Comparison of ENCODE assay signal across 7 cellular contexts in the genomic region with DNA sequence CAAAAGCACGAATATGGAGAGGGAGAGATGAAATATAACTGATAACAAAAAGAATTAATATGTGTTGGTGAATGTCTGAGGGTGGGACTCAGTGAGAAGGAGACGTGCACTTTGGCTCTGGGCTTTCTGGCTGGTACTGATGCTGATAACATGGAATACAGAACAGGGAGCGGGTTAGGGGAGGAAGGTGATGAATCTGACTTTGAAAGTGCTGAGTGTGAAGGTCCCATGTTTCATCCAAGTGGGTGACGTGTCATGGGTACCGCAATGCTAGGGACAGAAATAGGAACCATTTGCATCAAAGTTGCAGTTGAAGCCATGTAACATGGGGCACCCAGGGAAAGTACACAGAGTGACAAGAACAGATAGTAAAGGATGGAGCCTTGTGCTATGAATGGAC.
"Had no signal": no experiment of that assay in that cellular context is flagged by ENCODE, and none has a peak within 500 bp of the region (broad histone marks: within the 10 kb centered on the region; RNA-seq: fewer than 3 reads in every experiment).

No MANE protein-coding gene starts in this region.

- H2AFZ ChIP-seq: GM23338 had no signal

- ATAC-seq: GM23338, K562 had no signal

- H3K4me3 ChIP-seq: GM23338, K562 had no signal

- H3K9me3 Mint-ChIP-seq: GM23338, H9 had no signal

- FAIRE-seq: H1, H54, K562 had no signal

- H3K4me3 Mint-ChIP-seq: GM23338, H9 had no signal

- H3K4me2 ChIP-seq: GM23338 had no signal

- DNase-seq: H9, HCEC 1CT, IMR-90 had no signal

- H3K27ac Mint-ChIP-seq: GM23338, H9 had no signal
